Comparison of ENCODE assay signal across 31 cellular contexts in genomic region chr13:39856714-39857113, GRCh38.
"Had no signal": no experiment of that assay in that cellular context is flagged by ENCODE, and none has a peak within 500 bp of the region (broad histone marks: within the 10 kb centered on the region; RNA-seq: fewer than 3 reads in every experiment).

No MANE protein-coding gene starts in this region.

- H3K36me3 ChIP-seq: MG63 had no signal

- H3K9ac ChIP-seq: KMS-11 had no signal

- H3K9me3 ChIP-seq: MG63 had no signal

- H3K4me3 ChIP-seq: MG63 had no signal

- H3K4me2 ChIP-seq: KMS-11 had no signal

- H3K27ac ChIP-seq: KMS-11 had no signal

- DNase-seq: Karpas-422, Kasumi-1, KG1, MG63, MM.1S, MV-4-11, NCI-H1048, NCI-H1092, NCI-H1092 treated with DMSO at 0.1 percent for 48 hours, NCI-H1105, NCI-H1105 treated with DMSO at 0.1 percent for 48 hours, NCI-H1417 treated with DMSO at 0.1 percent for 48 hours, NCI-H1436, NCI-H1436 treated with DMSO at 0.1 percent for 48 hours, NCI-H146, NCI-H1694, NCI-H1694 treated with DMSO at 0.1 percent for 48 hours, NCI-H187 treated with DMSO at 0.1 percent for 48 hours, NCI-H1930, NCI-H2081, NCI-H2081 treated with DMSO at 0.1 percent for 48 hours, NCI-H2107, NCI-H2171, NCI-H2171 treated with DMSO at 0.1 percent for 48 hours, NCI-H2227 treated with DMSO at 0.1 percent for 48 hours, NCI-H226, NCI-H345, NCI-H446, NCI-H446 treated with DMSO at 0.1 percent for 48 hours, NCI-H510A had no signal
